Comparison of ENCODE assay signal across 1 cellular context in the genomic region with DNA sequence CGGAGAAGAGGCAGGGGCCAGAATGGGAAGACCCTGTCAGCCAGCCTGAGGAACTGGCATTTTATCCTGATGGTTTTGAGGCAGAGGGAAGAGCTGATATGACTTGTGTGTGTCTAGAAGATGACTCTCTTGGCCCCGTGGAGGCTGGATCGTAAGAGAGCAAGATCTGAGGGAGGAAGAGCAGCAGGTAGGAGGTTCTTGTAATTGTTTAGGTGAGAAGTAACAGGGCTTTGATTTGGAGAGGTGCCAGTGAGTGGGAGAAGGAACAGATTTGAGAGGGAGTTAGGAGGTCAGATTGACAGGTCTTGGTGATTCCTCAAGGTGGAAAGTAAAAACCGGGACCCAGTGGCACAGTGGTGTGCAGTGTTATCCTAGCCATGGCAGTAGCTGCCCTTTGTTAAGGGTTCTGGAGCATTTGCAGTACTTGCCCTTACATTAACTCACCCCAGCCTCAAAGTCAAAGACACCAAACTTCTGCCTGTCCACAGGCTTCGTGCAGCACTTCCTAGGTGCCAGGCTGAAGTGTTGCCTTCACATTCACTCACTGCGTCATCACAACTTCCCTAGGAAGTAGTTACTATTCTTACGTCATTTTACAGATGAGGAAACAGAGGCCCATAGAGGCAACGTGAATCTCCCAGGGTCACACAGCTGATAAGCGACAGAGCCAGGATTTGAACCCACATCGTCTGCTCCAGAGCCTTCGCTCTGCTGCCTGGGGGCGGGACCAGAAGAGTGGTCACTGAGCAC.
TF ChIP-seq lines count a peak whose summit lies in the region.

No MANE protein-coding gene starts in this region.

TF ChIP-seq in A549, 52 proteins besides CTCF, POLR2A, EP300 and RAD21 (continued from another document):
- TF ChIP-seq KDM1A (IDR thresholded peaks at IDR 0.05; ENCODE audit: low read depth) (no peak), ZSCAN20 (CRISPR knock-in tag; IDR thresholded peaks at IDR 0.05) (no peak), MAZ (IDR thresholded peaks at IDR 0.05; ENCODE audit: borderline replicate concordance, low read depth, low read length) (no peak)
TF ChIP-seq in A549: peak in this region for 0.
